In genomic region chr6:117840541-117840983, GRCh38 we compare ENCODE assay signal across 8 cellular contexts.
DNase-seq lines count a peak whose midpoint lies in the region; ATAC-seq and TF ChIP-seq lines count a peak whose summit lies in the region.

No MANE protein-coding gene starts in this region.

- H3K27ac Mint-ChIP-seq in brain: no peak overlapping the region

- no peaks in the 10 kb centered on the region for H3K9me3 ChIP-seq in prostate gland

- H3K27me3 ChIP-seq in prostate gland (replicated peaks; ENCODE audit: insufficient read depth): no peaks in the 10 kb centered on the region

- no peak overlapping the region for H3K4me3 ChIP-seq in prostate gland

- peaks cover 5 to 32% (median 15%) of the 10 kb centered on the region in 5 experiments for H3K9me3 Mint-ChIP-seq in brain

- no peak overlapping the region for H3K4me3 Mint-ChIP-seq in brain

- H3K27me3 Mint-ChIP-seq in brain: peaks cover 6% of the 10 kb centered on the region

- no peak overlapping the region for H3K27ac ChIP-seq in prostate gland

- 22% methylated on average over 2 of the region's 2 CpGs for WGBS in prostate gland

- intact Hi-C loops in prostate gland (cut with DNase I): no loop called here

- TF ChIP-seq CTCF in brain (conservative IDR thresholded peaks at IDR 0.05) (peak; percentile 48 to 66), prostate gland (IDR thresholded peaks at IDR 0.05) (peak in 2 of 4 experiments; percentile 33 to 52)

- H3K36me3 Mint-ChIP-seq in brain: no peaks in the 10 kb centered on the region

- DNase-seq in SIG-M5 treated with dmso at 0.1 percent for 504 hours (lab: John Stamatoyannopoulos, UW; ENCODE audit: unreplicated experiment) (peak; percentile 52), SIG-M5 (lab: John Stamatoyannopoulos, UW) (no peak), NCI-H2227 treated with DMSO at 0.1 percent for 48 hours (lab: John Stamatoyannopoulos, UW) (peak; percentile 12), prostate gland (ENCODE audit: low spot score) (peak; percentile 39)
- no peak for DNase-seq in activated CD8-positive, alpha-beta memory T cell treated with anti-CD3 and anti-CD28 coated beads, Interleukin-2, amount 50 U/mL, for 4 hours

- no peaks in the 10 kb centered on the region for H3K4me1 ChIP-seq in prostate gland (replicated peaks)

- no peak for TF ChIP-seq POLR2A in prostate gland (IDR thresholded peaks at IDR 0.05)

- H3K4me1 Mint-ChIP-seq in brain: no peaks in the 10 kb centered on the region

- ATAC-seq in GM18870 (IDR thresholded peaks at IDR 0.05; ENCODE audit: unreplicated experiment) (no peak), GM18873 (IDR thresholded peaks at IDR 0.05; ENCODE audit: low FRiP score, unreplicated experiment) (no peak)

- no peaks in the 10 kb centered on the region for H3K36me3 ChIP-seq in prostate gland

Comparison
In these comparisons a context has a peak if more than half of its experiments do, and no peak if none do; other contexts are left out.
1. DNase-seq: peak in SIG-M5 treated with dmso at 0.1 percent for 504 hours (single experiment), NCI-H2227 treated with DMSO at 0.1 percent for 48 hours (single experiment) and prostate gland (single experiment); none in SIG-M5 (single experiment) and activated CD8-positive, alpha-beta memory T cell treated with anti-CD3 and anti-CD28 coated beads, Interleukin-2, amount 50 U/mL, for 4 hours (single experiment).